ENCODE assay signal across 23 cellular contexts in genomic region chr6:15824851-15825250, GRCh38.
"Had no signal": no experiment of that assay in that cellular context is flagged by ENCODE, and none has a peak within 500 bp of the region (broad histone marks: within the 10 kb centered on the region; RNA-seq: fewer than 3 reads in every experiment).

No MANE protein-coding gene starts in this region.

- DNase-seq: activated CD4-positive, alpha-beta T cell treated with anti-CD3 and anti-CD28 coated beads for 48 hours; activated CD4-positive, alpha-beta T cell treated with anti-CD3 and anti-CD28 coated beads, Interleukin-2, amount 50 U/mL, for 4 hours; activated CD4-positive, CD25-positive, alpha-beta regulatory T cell treated with anti-CD3 and anti-CD28 coated beads, Interleukin-2, amount 50 U/mL, for 72 hours; activated CD8-positive, alpha-beta memory T cell treated with anti-CD3 and anti-CD28 coated beads, Interleukin-2, amount 50 U/mL, for 48 hours; activated CD8-positive, alpha-beta T cell treated with anti-CD3 and anti-CD28 coated beads, Interleukin-2, amount 10 ng/mL, durations not matched to agents 7 days and 5 days; activated naive CD4-positive, alpha-beta T cell treated with anti-CD3 and anti-CD28 coated beads, Interleukin-2, amount 50 U/mL, for 16 hours; activated naive CD8-positive, alpha-beta T cell treated with anti-CD3 and anti-CD28 coated beads, Interleukin-2, amount 10 ng/mL, durations not matched to agents 7 days and 5 days; activated T-cell treated with anti-CD3 and anti-CD28 coated beads, Interleukin-2, amount 50 U/mL, for 1 hour; adrenal gland; caudate nucleus; colonic mucosa; Kasumi-1; KBM-7; NCI-H1048; NCI-H146; NCI-H187 treated with DMSO at 0.1 percent for 48 hours; NCI-H2081 treated with DMSO at 0.1 percent for 48 hours; NCI-H510A treated with DMSO at 0.1 percent for 48 hours; NCI-H748 treated with DMSO at 0.1 percent for 48 hours; Peyer's patch; SHP77; T-cell had no signal

- H3K4me3 Mint-ChIP-seq: activated CD8-positive, alpha-beta T cell treated with anti-CD3 and anti-CD28 coated beads, Interleukin-2, amount 10 ng/mL, durations not matched to agents 7 days and 5 days; activated naive CD8-positive, alpha-beta T cell treated with anti-CD3 and anti-CD28 coated beads, Interleukin-2, amount 10 ng/mL, durations not matched to agents 7 days and 5 days; T-cell; WTC11 had no signal

- H3K36me3 Mint-ChIP-seq: activated naive CD8-positive, alpha-beta T cell treated with anti-CD3 and anti-CD28 coated beads, Interleukin-2, amount 10 ng/mL, durations not matched to agents 7 days and 5 days; T-cell; WTC11 had no signal

- H3K27ac Mint-ChIP-seq: activated CD8-positive, alpha-beta T cell treated with anti-CD3 and anti-CD28 coated beads, Interleukin-2, amount 10 ng/mL, durations not matched to agents 7 days and 5 days; activated naive CD8-positive, alpha-beta T cell treated with anti-CD3 and anti-CD28 coated beads, Interleukin-2, amount 10 ng/mL, durations not matched to agents 7 days and 5 days; T-cell; WTC11 had no signal

- H3K4me1 Mint-ChIP-seq: activated naive CD8-positive, alpha-beta T cell treated with anti-CD3 and anti-CD28 coated beads, Interleukin-2, amount 10 ng/mL, durations not matched to agents 7 days and 5 days; T-cell had no signal

- ATAC-seq: activated CD8-positive, alpha-beta T cell treated with anti-CD3 and anti-CD28 coated beads, Interleukin-2, amount 10 ng/mL, durations not matched to agents 7 days and 5 days; T-cell; WTC11 had no signal

- H3K9me3 Mint-ChIP-seq: activated naive CD8-positive, alpha-beta T cell treated with anti-CD3 and anti-CD28 coated beads, Interleukin-2, amount 10 ng/mL, durations not matched to agents 7 days and 5 days; T-cell; WTC11 had no signal
